1 cellular context compared by ENCODE assay signal in genomic region chr3:36957862-36958686, GRCh38.
TF ChIP-seq lines count a peak whose summit lies in the region.

No MANE protein-coding gene starts in this region.

TF ChIP-seq in SK-N-SH, 30 proteins besides CTCF, POLR2A, EP300 and RAD21 (continued from another document):
- no peak for TF ChIP-seq REST (IDR thresholded peaks at IDR 0.05; ENCODE audit: low read depth, low read length)
- no peak for TF ChIP-seq MXI1 (IDR thresholded peaks at IDR 0.05; ENCODE audit: low read depth, low read length)
